3 cellular contexts compared by ENCODE assay signal in genomic region chr5:132123578-132123977, GRCh38. TPM values are rescaled to one million over a fixed set of nuclear protein-coding genes. Genes with fewer than 3 reads are reported as not detected.
"Had no signal": no experiment of that assay in that cellular context is flagged by ENCODE, and none has a peak within 500 bp of the region (broad histone marks: within the 10 kb centered on the region; RNA-seq: fewer than 3 reads in every experiment).

No MANE protein-coding gene starts in this region.

RNA-seq across cellular contexts. Expression of gene CSF2, which starts 50.0 kb away (rescaled TPM):
- total RNA-seq: LHCN-M2, MCF 10A, NCI-H460 had no signal
